Comparison of ENCODE assay signal across 8 cellular contexts in genomic region chr6:117674503-117674902, GRCh38. TPM values are rescaled to one million over a fixed set of nuclear protein-coding genes. Genes with fewer than 3 reads are reported as not detected.
DNase-seq lines count a peak whose midpoint lies in the region; TF ChIP-seq lines count a peak whose summit lies in the region.

No MANE protein-coding gene starts in this region.

- peaks cover 11% of the 10 kb centered on the region for H3K4me1 Mint-ChIP-seq in endothelial cell (ENCODE audit: unreplicated experiment)

- H3K36me3 Mint-ChIP-seq in endothelial cell (ENCODE audit: low read depth, unreplicated experiment): peaks cover 14% of the 10 kb centered on the region

- no peaks in the 10 kb centered on the region for H3K9me3 Mint-ChIP-seq in endothelial cell (ENCODE audit: unreplicated experiment)

- H3K27me3 ChIP-seq in OCI-LY1 (ENCODE audit: insufficient read depth, low read length) (no peaks in the 10 kb centered on the region), parathyroid adenoma (ENCODE audit: control insufficient read depth, insufficient read depth, low read length) (no peaks in the 10 kb centered on the region)

- in situ Hi-C loops in G401 (cut with HindIII; ENCODE audit: low sequenced_read_pairs): no loop called here

- H3F3A ChIP-seq in OCI-LY1 (ENCODE audit: insufficient read depth, low read length): no peaks in the 10 kb centered on the region

- H3K36me3 ChIP-seq in OCI-LY1 (ENCODE audit: insufficient read depth, low read length): peaks cover 20% of the 10 kb centered on the region
- no peaks in the 10 kb centered on the region for H3K36me3 ChIP-seq in parathyroid adenoma (ENCODE audit: control insufficient read depth, insufficient read depth, low read length)

- DNase-seq in G401 (ENCODE audit: low spot score) (peak; percentile 11), endothelial cell (ENCODE audit: low spot score) (no peak), NCI-H345 (lab: John Stamatoyannopoulos, UW) (no peak), inferior parietal cortex (ENCODE audit: extremely low spot score) (no peak)
- DNase-seq in activated effector memory CD4-positive, alpha-beta T cell treated with Interleukin-2 at 50 U/mL for 16 hours: no peak
- no peak for DNase-seq in stimulated activated naive CD4-positive, alpha-beta T cell (lab: John Stamatoyannopoulos, UW)

- H3K9me2 ChIP-seq in OCI-LY1 (ENCODE audit: low read depth, low read length): no peaks in the 10 kb centered on the region

- peak overlapping the region; percentile 60 for H2AFZ ChIP-seq in OCI-LY1 (ENCODE audit: low read length)
- H2AFZ ChIP-seq in parathyroid adenoma: peak overlapping the region; percentile 94

- peaks cover 6% of the 10 kb centered on the region for H3K27me3 Mint-ChIP-seq in endothelial cell (ENCODE audit: unreplicated experiment)

- peaks cover 29% of the 10 kb centered on the region for H3K4me1 ChIP-seq in OCI-LY1 (ENCODE audit: insufficient read depth, low read length, severe bottlenecking)
- no peaks in the 10 kb centered on the region for H3K4me1 ChIP-seq in parathyroid adenoma

- peaks cover 2% of the 10 kb centered on the region; the same call in 1 of the 2 replicates for H3K9me3 ChIP-seq in OCI-LY1 (ENCODE audit: low read length)
- H3K9me3 ChIP-seq in parathyroid adenoma (ENCODE audit: control insufficient read depth, low read length): no peaks in the 10 kb centered on the region

- TF ChIP-seq CTCF in OCI-LY1 (IDR thresholded peaks at IDR 0.05; ENCODE audit: low read length): no peak
- TF ChIP-seq CTCF in endothelial cell (IDR thresholded peaks at IDR 0.05; ENCODE audit: unreplicated experiment): no peak
- TF ChIP-seq CTCF in parathyroid adenoma (IDR thresholded peaks at IDR 0.05): no peak

- no peaks in the 10 kb centered on the region for H4K20me1 ChIP-seq in OCI-LY1 (ENCODE audit: insufficient read depth, low read length)

- H3K27ac ChIP-seq in OCI-LY1 (ENCODE audit: low read depth, low read length, poor library complexity, severe bottlenecking): no peak overlapping the region
- H3K27ac ChIP-seq in parathyroid adenoma: no peak overlapping the region

- peak overlapping the region; percentile 88 for H3K4me3 Mint-ChIP-seq in endothelial cell (ENCODE audit: unreplicated experiment)

- H3K79me2 ChIP-seq in OCI-LY1 (ENCODE audit: insufficient read depth, low read length) (peaks cover 35% of the 10 kb centered on the region), parathyroid adenoma (peaks cover 9% of the 10 kb centered on the region)

- H3K4me2 ChIP-seq in OCI-LY1 (ENCODE audit: low read length) (peak overlapping the region; percentile 71), parathyroid adenoma (ENCODE audit: low read length) (peak overlapping the region; percentile 80)

- no peak overlapping the region for H3K27ac Mint-ChIP-seq in endothelial cell (ENCODE audit: unreplicated experiment)

- H3K4me3 ChIP-seq in OCI-LY1 (ENCODE audit: low read depth, low read length, poor library complexity, severe bottlenecking) (peak overlapping the region; percentile 61), parathyroid adenoma (ENCODE audit: low read depth, low read length) (no peak overlapping the region)

- H3K9ac ChIP-seq in OCI-LY1 (ENCODE audit: low read length) (peak overlapping the region; percentile 63), parathyroid adenoma (no peak overlapping the region)

RNA-seq across cellular contexts. Expression of gene NUS1, which starts 0.8 kb away (rescaled TPM):
- 54.1 and 62.6 TPM in 2 replicates for total RNA-seq in G401 (2014; rRNA removed; shearing (Covaris generic))
- total RNA-seq in endothelial cell (ENCODE audit: unreplicated experiment): 29.9 TPM
